8 cellular contexts compared by ENCODE assay signal in the genomic region with DNA sequence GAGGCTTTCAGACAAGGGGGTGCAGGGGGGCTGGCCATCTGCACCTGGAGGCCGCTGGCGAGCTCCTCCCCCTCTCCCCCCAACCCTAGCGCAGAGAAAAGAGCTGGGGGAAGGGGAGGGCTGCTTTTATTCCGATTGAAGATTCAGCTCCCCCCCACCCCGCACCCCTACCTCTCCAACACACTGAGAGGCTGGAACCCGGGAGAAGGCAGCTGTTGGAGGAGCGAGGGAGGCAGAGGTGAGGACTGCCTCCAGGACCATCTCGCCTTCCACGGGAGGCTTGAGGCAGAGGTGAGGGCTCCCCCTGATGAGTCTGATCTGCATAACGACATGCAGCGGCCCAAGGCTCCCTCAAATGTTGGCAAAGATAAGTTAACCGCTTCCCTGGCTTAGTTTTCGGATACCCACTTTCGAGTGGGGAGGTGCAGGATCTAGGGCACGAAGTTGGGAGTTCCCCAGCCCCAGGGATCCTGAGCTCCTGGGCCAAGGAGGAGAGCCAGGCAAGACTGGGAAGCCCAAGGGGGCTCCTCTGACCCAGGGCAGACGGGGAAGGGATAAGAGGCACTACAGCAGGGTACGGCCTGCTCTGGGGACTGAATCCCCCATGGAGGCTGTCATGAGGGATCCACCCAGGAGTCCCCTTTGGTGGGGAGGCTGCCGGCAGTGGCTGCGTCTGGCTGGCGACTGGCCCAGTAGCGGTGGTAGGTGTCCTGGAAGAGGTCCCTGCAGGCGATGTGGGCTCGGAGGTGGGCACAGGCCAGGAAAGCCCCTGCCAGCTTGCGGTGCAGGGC. TPM values are rescaled to one million over a fixed set of nuclear protein-coding genes. Genes with fewer than 3 reads are reported as not detected.
DNase-seq lines count a peak whose midpoint lies in the region; ATAC-seq and TF ChIP-seq lines count a peak whose summit lies in the region.

No MANE protein-coding gene starts in this region.

- no peak for DNase-seq in T-helper 1 cell
- DNase-seq in Panc1 (ENCODE audit: low read depth, low spot score), result no peak
- peak; percentile 36 for DNase-seq in fibroblast of mammary gland (ENCODE audit: low read depth)
- DNase-seq in stimulated activated naive B cell treated with anti-CD40 and anti-IgM and Interleukin-4, amounts not matched to agents 10 μg/mL and 1 μg/mL and 100 μg/mL, for 72 hours, result no peak
- no peak for DNase-seq in AG08396 (ENCODE audit: low spot score)
- no peak for DNase-seq in NCI-H2029 treated with DMSO at 0.1 percent for 48 hours (lab: John Stamatoyannopoulos, UW)

- no peaks in the 10 kb centered on the region for H3K27me3 Mint-ChIP-seq in T-helper 1 cell treated with Interleukin-12 subunit alpha and Interleukin-12 subunit beta and Interleukin-4 antibody, amounts not matched to agents 30 μg/mL and 1 μg/mL, for 36 hours (ENCODE audit: low read depth)
- H3K27me3 Mint-ChIP-seq in stimulated activated naive B cell treated with anti-CD40 and anti-IgM and Interleukin-4, amounts not matched to agents 10 μg/mL and 1 μg/mL and 100 μg/mL, for 72 hours, result no peaks in the 10 kb centered on the region

- BruUV-seq in Panc1 (replicated peaks; lab: Mats Ljungman, UMichigan), result no TSS peak

- H3K36me3 Mint-ChIP-seq in T-helper 1 cell treated with Interleukin-12 subunit alpha and Interleukin-12 subunit beta and Interleukin-4 antibody, amounts not matched to agents 30 μg/mL and 1 μg/mL, for 36 hours (ENCODE audit: low read depth), result peaks cover 4% of the 10 kb centered on the region
- peaks cover 12 to 32% of the 10 kb centered on the region in 2 donors for H3K36me3 Mint-ChIP-seq in stimulated activated naive B cell treated with anti-CD40 and anti-IgM and Interleukin-4, amounts not matched to agents 10 μg/mL and 1 μg/mL and 100 μg/mL, for 72 hours

- TF ChIP-seq CTCF in Panc1 (IDR thresholded peaks at IDR 0.05), result no peak
- no peak for TF ChIP-seq CTCF in fibroblast of mammary gland (conservative IDR thresholded peaks at IDR 0.05; ENCODE audit: control insufficient read depth, insufficient read depth, low read depth, low read length)

- H3K27ac Mint-ChIP-seq in T-helper 1 cell treated with Interleukin-12 subunit alpha and Interleukin-12 subunit beta and Interleukin-4 antibody, amounts not matched to agents 30 μg/mL and 1 μg/mL, for 36 hours, result peak overlapping the region; percentile 96
- H3K27ac Mint-ChIP-seq in stimulated activated naive B cell treated with anti-CD40 and anti-IgM and Interleukin-4, amounts not matched to agents 10 μg/mL and 1 μg/mL and 100 μg/mL, for 72 hours, result peak overlapping the region; percentile 98

- no peaks in the 10 kb centered on the region for H3K27me3 ChIP-seq in Panc1 (ENCODE audit: control insufficient read depth, insufficient read depth, low read length)

- peak overlapping the region; percentile 48 for H3K4me3 Mint-ChIP-seq in T-helper 1 cell treated with Interleukin-12 subunit alpha and Interleukin-12 subunit beta and Interleukin-4 antibody, amounts not matched to agents 30 μg/mL and 1 μg/mL, for 36 hours
- H3K4me3 Mint-ChIP-seq in stimulated activated naive B cell treated with anti-CD40 and anti-IgM and Interleukin-4, amounts not matched to agents 10 μg/mL and 1 μg/mL and 100 μg/mL, for 72 hours, result peak overlapping the region in 1 of 2 donors; percentile 37

- H3K4me1 ChIP-seq in Panc1 (ENCODE audit: control insufficient read depth, insufficient read depth, low read length), result peaks cover 9% of the 10 kb centered on the region

- intact Hi-C loops in Panc1 (cut with micrococcal nuclease; ENCODE audit: unreplicated experiment), result no loop called here

- no peaks in the 10 kb centered on the region for H3K9me3 ChIP-seq in Panc1 (ENCODE audit: control insufficient read depth, insufficient read depth, low read depth, low read length)

- POLR2A ChIA-PET in Panc1 (lab: Charles Lee), result no interaction called here

- H3K4me3 ChIP-seq in Panc1 (ENCODE audit: low read depth in 2 of 2, low read length in 2 of 2) (no peak overlapping the region), fibroblast of mammary gland (ENCODE audit: control insufficient read depth, low read depth, low read length) (no peak overlapping the region)

- no peak for ATAC-seq in Panc1
- no peak for ATAC-seq in stimulated activated naive B cell treated with anti-CD40 and anti-IgM and Interleukin-4, amounts not matched to agents 10 μg/mL and 1 μg/mL and 100 μg/mL, for 72 hours (replicated peaks)
- no peak for ATAC-seq in GM21737 (IDR thresholded peaks at IDR 0.05; ENCODE audit: unreplicated experiment)

- H3K36me3 ChIP-seq in Panc1 (ENCODE audit: control insufficient read depth, insufficient read depth, low read length), result no peaks in the 10 kb centered on the region

- peak overlapping the region; percentile 81 for H3K27ac ChIP-seq in Panc1 (ENCODE audit: low read length)

- peaks cover 3% of the 10 kb centered on the region for H3K4me1 Mint-ChIP-seq in T-helper 1 cell treated with Interleukin-12 subunit alpha and Interleukin-12 subunit beta and Interleukin-4 antibody, amounts not matched to agents 30 μg/mL and 1 μg/mL, for 36 hours (ENCODE audit: low read depth)
- peaks cover 12 to 17% of the 10 kb centered on the region in 2 donors for H3K4me1 Mint-ChIP-seq in stimulated activated naive B cell treated with anti-CD40 and anti-IgM and Interleukin-4, amounts not matched to agents 10 μg/mL and 1 μg/mL and 100 μg/mL, for 72 hours

- in situ Hi-C loops in Panc1 (cut with HindIII; ENCODE audit: low pct_unique_long_range_greater_than_20kb, low sequenced_read_pairs), result no loop called here

- H3K9me3 Mint-ChIP-seq in T-helper 1 cell treated with Interleukin-12 subunit alpha and Interleukin-12 subunit beta and Interleukin-4 antibody, amounts not matched to agents 30 μg/mL and 1 μg/mL, for 36 hours, result no peaks in the 10 kb centered on the region
- no peaks in the 10 kb centered on the region for H3K9me3 Mint-ChIP-seq in stimulated activated naive B cell treated with anti-CD40 and anti-IgM and Interleukin-4, amounts not matched to agents 10 μg/mL and 1 μg/mL and 100 μg/mL, for 72 hours

- CTCF ChIA-PET in Panc1 (lab: Charles Lee), result interaction anchor here (0.7 kb wide), 1 partner anchor 513 kb away, joined by 3 read pairs; no protein-coding TSS in a partner anchor

RNA-seq across cellular contexts. Expression of a gene that starts 1.2 kb away (rescaled TPM):
- total RNA-seq in Panc1 (2021; ENCODE audit: unreplicated experiment), result 27.6 TPM
- polyA plus RNA-seq in Panc1 (2012; ENCODE audit: insufficient read length), result 31.1 TPM

RNA-seq across cellular contexts. Expression of a gene that starts 25.1 kb away (rescaled TPM):
- total RNA-seq in Panc1 (2021; ENCODE audit: unreplicated experiment), result 15.6 TPM
- 18.5 TPM for polyA plus RNA-seq in Panc1 (2012; ENCODE audit: insufficient read length)

RNA-seq across cellular contexts. Expression of a gene that starts 25.3 kb away (rescaled TPM):
- 7.2 TPM for total RNA-seq in Panc1 (2021; ENCODE audit: unreplicated experiment)
- 9.1 TPM for polyA plus RNA-seq in Panc1 (2012; ENCODE audit: insufficient read length)

RNA-seq across cellular contexts. Expression of a gene that starts 58.7 kb away (rescaled TPM):
- total RNA-seq in Panc1 (2021; ENCODE audit: unreplicated experiment), result 5.5 TPM
- polyA plus RNA-seq in Panc1 (2012; ENCODE audit: insufficient read length), result 8.5 TPM

RNA-seq across cellular contexts. Expression of a gene that starts 59.4 kb away (rescaled TPM):
- 104 TPM for total RNA-seq in Panc1 (2021; ENCODE audit: unreplicated experiment)
- 96.6 TPM for polyA plus RNA-seq in Panc1 (2012; ENCODE audit: insufficient read length)
